ENCODE assay signal across 18 cellular contexts in the genomic region with DNA sequence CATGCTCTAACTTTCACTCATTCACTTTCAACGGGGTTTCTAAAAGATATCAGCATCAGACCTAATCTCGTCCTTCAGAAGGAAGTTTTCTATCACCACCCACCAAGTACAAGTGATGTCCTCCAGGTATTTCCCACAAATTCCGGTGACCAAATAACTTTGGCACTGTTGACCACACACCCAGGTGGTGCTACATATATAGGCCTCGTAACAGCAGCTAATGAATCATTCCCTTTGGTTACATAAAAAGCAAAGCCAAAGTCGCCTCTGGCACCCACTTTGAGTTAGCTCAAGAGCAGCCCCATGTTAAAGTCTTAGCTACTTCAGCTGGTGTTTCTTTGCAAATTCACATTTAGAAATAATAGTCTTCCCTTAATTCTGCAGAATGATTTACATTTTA.
A peak's percentile ranks its signal among the peaks of the same experiment; 100 is the strongest.
DNase-seq lines count a peak whose midpoint lies in the region; ATAC-seq and TF ChIP-seq lines count a peak whose summit lies in the region.
"Had no signal": no experiment of that assay in that cellular context is flagged by ENCODE, and none has a peak within 500 bp of the region (broad histone marks: within the 10 kb centered on the region; RNA-seq: fewer than 3 reads in every experiment).

No MANE protein-coding gene starts in this region.

- H3K36me3 Mint-ChIP-seq in MCF 10A (ENCODE audit: insufficient read depth, unreplicated experiment) = no peaks in the 10 kb centered on the region
- H3K36me3 Mint-ChIP-seq: CD8-positive, alpha-beta T cell had no signal

- H3K4me1 Mint-ChIP-seq in MCF 10A (ENCODE audit: insufficient read depth, unreplicated experiment) = no peaks in the 10 kb centered on the region
- H3K4me1 Mint-ChIP-seq: B cell, GM23338 had no signal

- no peak overlapping the region for H3K9ac ChIP-seq in PC-3 (ENCODE audit: low read length)
- H3K9ac ChIP-seq: BLaER1 treated with 17β-estradiol and CSF1 and Interleukin-3, amounts not matched to agents 10 nM and 100 nM had no signal

- no peaks in the 10 kb centered on the region for H3F3A ChIP-seq in PC-3 (ENCODE audit: low read length, unreplicated experiment)

- no peak for TF ChIP-seq CTCF in MCF 10A (IDR thresholded peaks at IDR 0.05; ENCODE audit: unreplicated experiment)
- no peak for TF ChIP-seq CTCF in breast epithelium (IDR thresholded peaks at IDR 0.05)
- no peak for TF ChIP-seq CTCF in PC-3 (conservative IDR thresholded peaks at IDR 0.05; ENCODE audit: low read depth, low read length)
- no peak for TF ChIP-seq CTCF in epithelial cell of esophagus (IDR thresholded peaks at IDR 0.05; ENCODE audit: insufficient read depth, low read depth, low read length, missing control alignments)

- POLR2A ChIA-PET in MCF 10A (lab: Yijun Ruan, JAX) (no interaction called here), PC-3 (lab: Charles Lee; ENCODE audit: unreplicated experiment) (no interaction called here)

- H3K9me3 Mint-ChIP-seq in MCF 10A (ENCODE audit: unreplicated experiment) = no peaks in the 10 kb centered on the region
- H3K9me3 Mint-ChIP-seq: CD8-positive, alpha-beta T cell; GM23338 had no signal

- CTCF ChIA-PET in MCF 10A (lab: Yijun Ruan, JAX) (interaction anchor here (1.5 kb wide), 1 partner anchor 8 kb away, joined by 3 read pairs; no protein-coding TSS in a partner anchor), PC-3 (lab: Charles Lee) (no interaction called here)

- no peaks in the 10 kb centered on the region for H3K9me2 ChIP-seq in PC-3 (replicated peaks; ENCODE audit: low read length)

- H3K27ac ChIP-seq in breast epithelium = no peak overlapping the region
- peak overlapping the region; percentile 13; the same call in 1 of the 2 replicates for H3K27ac ChIP-seq in PC-3 (ENCODE audit: low read length)
- H3K27ac ChIP-seq in caudate nucleus (ENCODE audit: low read depth, low read length) = no peak overlapping the region
- H3K27ac ChIP-seq: 22Rv1; BLaER1 treated with 17β-estradiol and CSF1 and Interleukin-3, amounts not matched to agents 10 nM and 100 nM; HL-60 had no signal

- H3K9me3 ChIP-seq in breast epithelium (no peaks in the 10 kb centered on the region), PC-3 (ENCODE audit: low read length) (no peaks in the 10 kb centered on the region)
- H3K9me3 ChIP-seq: BLaER1 treated with 17β-estradiol and CSF1 and Interleukin-3, amounts not matched to agents 10 nM and 100 nM had no signal

- H3K4me3 ChIP-seq in breast epithelium (no peak overlapping the region), PC-3 (ENCODE audit: low read length) (no peak overlapping the region), epithelial cell of esophagus (ENCODE audit: low read length) (no peak overlapping the region)
- H3K4me3 ChIP-seq: BLaER1 treated with 17β-estradiol and CSF1 and Interleukin-3, amounts not matched to agents 10 nM and 100 nM; GM23338 had no signal

- H3K4me3 Mint-ChIP-seq in MCF 10A (ENCODE audit: unreplicated experiment) = no peak overlapping the region
- H3K4me3 Mint-ChIP-seq: B cell; CD8-positive, alpha-beta T cell; GM23338 had no signal

- H3K27me3 Mint-ChIP-seq in MCF 10A (ENCODE audit: insufficient read depth, unreplicated experiment) = no peaks in the 10 kb centered on the region

- intact Hi-C loops in MCF 10A (cut with micrococcal nuclease) = no loop called here
- intact Hi-C loops in breast epithelium (cut with DNase I; ENCODE audit: low total_unique reads) = no loop called here
- intact Hi-C loops in PC-3 (cut with micrococcal nuclease) = no loop called here

- peak; percentile 13 for DNase-seq in MCF 10A (ENCODE audit: unreplicated experiment)
- no peak for DNase-seq in breast epithelium (ENCODE audit: low spot score in 2 of 2)
- DNase-seq in PC-3 = peak; percentile 83
- peak; percentile 15 for DNase-seq in epithelial cell of esophagus (ENCODE audit: low read depth)
- no peak for DNase-seq in amygdala (lab: John Stamatoyannopoulos, UW)
- no peak for DNase-seq in hepatic stellate cell (ENCODE audit: low spot score)
- no peak for DNase-seq in activated CD4-positive, alpha-beta T cell treated with anti-CD3 and anti-CD28 coated beads, Interleukin-2, amount 50 U/mL, for 48 hours
- DNase-seq in caudate nucleus (lab: John Stamatoyannopoulos, UW) = no peak
- DNase-seq: Calu3; CD8-positive, alpha-beta T cell; DMS79 treated with DMSO at 0.1 percent for 48 hours; GF-D8; HCEC 1CT had no signal

- H3K27ac Mint-ChIP-seq in MCF 10A (ENCODE audit: low read depth, unreplicated experiment) = no peak overlapping the region
- H3K27ac Mint-ChIP-seq: B cell; CD8-positive, alpha-beta T cell; GM23338 had no signal

- no peaks in the 10 kb centered on the region for H3K4me1 ChIP-seq in breast epithelium
- H3K4me1 ChIP-seq in PC-3 (ENCODE audit: insufficient read depth, low read length) = peaks cover 25% of the 10 kb centered on the region
- H3K4me1 ChIP-seq: BLaER1 treated with 17β-estradiol and CSF1 and Interleukin-3, amounts not matched to agents 10 nM and 100 nM had no signal

- peak; percentile 64 for ATAC-seq in PC-3
- ATAC-seq: CD8-positive, alpha-beta T cell; GM23338 had no signal

- peak overlapping the region; percentile 13 for H3K4me2 ChIP-seq in PC-3 (ENCODE audit: low read length)
- H3K4me2 ChIP-seq: BLaER1 treated with 17β-estradiol and CSF1 and Interleukin-3, amounts not matched to agents 10 nM and 100 nM; GM23338 had no signal

- no peaks in the 10 kb centered on the region for H4K20me1 ChIP-seq in PC-3 (ENCODE audit: low read length)
- H4K20me1 ChIP-seq: BLaER1 treated with 17β-estradiol and CSF1 and Interleukin-3, amounts not matched to agents 10 nM and 100 nM had no signal

- H2AFZ ChIP-seq in PC-3 (ENCODE audit: low read length) = no peak overlapping the region
- H2AFZ ChIP-seq: GM23338 had no signal

- no peaks in the 10 kb centered on the region for H3K36me3 ChIP-seq in breast epithelium
- H3K36me3 ChIP-seq in PC-3 (ENCODE audit: low read depth, low read length) = no peaks in the 10 kb centered on the region
- H3K36me3 ChIP-seq: BLaER1 treated with 17β-estradiol and CSF1 and Interleukin-3, amounts not matched to agents 10 nM and 100 nM had no signal

- no TSS peak for BruUV-seq in MCF 10A (replicated peaks; lab: Mats Ljungman, UMichigan)
- BruUV-seq in PC-3 (replicated peaks; lab: Mats Ljungman, UMichigan) = no TSS peak

- no peaks in the 10 kb centered on the region for H3K79me2 ChIP-seq in PC-3 (ENCODE audit: low read length)

- no peaks in the 10 kb centered on the region for H3K27me3 ChIP-seq in breast epithelium
- H3K27me3 ChIP-seq in PC-3 (ENCODE audit: low read length) = no peaks in the 10 kb centered on the region
- H3K27me3 ChIP-seq: BLaER1 treated with 17β-estradiol and CSF1 and Interleukin-3, amounts not matched to agents 10 nM and 100 nM had no signal

- TF ChIP-seq POLR2A in breast epithelium (IDR thresholded peaks at IDR 0.05) = no peak

Comparison
In these comparisons a context has a peak if more than half of its experiments do, and no peak if none do; other contexts are left out.
1. DNase-seq: peak in MCF 10A (single experiment), PC-3 (single experiment) and epithelial cell of esophagus (single experiment); none in breast epithelium (0 of 2), amygdala (0 of 56), hepatic stellate cell (single experiment), activated CD4-positive, alpha-beta T cell treated with anti-CD3 and anti-CD28 coated beads, Interleukin-2, amount 50 U/mL, for 48 hours (0 of 2) and caudate nucleus (0 of 61).